In the genomic region with DNA sequence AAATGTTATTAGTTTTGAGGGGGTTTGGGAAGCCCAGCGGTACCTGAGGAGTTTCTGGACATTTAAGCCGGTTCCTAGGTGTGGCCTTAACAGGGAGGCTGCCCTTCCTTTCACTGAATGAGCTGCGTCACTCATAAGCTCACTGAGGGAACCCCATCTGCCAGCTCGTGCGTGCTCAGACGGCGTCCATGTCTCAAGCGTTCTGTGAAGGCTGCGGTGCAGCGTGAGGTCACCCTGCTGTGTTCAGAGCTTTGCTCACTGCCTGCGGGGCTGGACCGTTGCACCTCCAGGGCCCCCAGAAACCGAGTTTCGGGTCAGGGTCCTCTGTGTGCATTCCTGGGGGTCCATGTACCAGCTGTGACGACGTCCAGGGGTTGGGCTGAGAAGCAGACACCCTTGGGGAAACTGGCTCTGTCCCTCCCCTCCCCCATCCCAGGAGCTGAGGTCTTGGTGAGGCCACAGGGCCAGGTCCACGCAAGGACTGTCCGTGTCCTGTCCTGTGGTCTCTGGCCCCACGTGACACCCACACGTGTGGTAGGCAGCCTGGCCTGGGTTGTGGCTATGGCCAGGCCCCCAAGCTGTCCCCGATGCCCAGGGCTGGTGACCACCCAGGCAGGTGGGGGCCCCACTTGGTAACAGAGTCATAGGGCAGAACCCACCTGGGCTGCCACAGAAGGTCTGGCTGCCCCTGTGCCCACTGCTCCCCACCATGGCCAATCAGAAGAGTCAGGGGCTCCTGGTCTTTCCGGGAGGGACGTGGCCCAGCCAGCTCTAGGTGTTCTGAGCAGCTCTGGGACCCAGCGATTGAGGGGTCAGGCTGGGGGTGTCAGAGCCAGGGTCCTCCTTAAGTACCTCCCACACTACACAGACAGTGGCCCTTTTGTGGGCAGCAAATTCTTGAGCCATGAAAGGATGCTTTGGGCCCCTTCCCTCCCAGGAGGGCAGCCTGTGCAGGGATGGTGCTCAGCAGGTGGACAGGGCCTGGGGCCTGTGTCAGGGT, we compare ENCODE assay signal across 1 cellular context.
TF ChIP-seq lines count a peak whose summit lies in the region.

No MANE protein-coding gene starts in this region.

TF ChIP-seq in GM23338, 12 proteins besides CTCF, POLR2A, EP300 and RAD21 (continued from another document):
- TF ChIP-seq, protein P1, sequence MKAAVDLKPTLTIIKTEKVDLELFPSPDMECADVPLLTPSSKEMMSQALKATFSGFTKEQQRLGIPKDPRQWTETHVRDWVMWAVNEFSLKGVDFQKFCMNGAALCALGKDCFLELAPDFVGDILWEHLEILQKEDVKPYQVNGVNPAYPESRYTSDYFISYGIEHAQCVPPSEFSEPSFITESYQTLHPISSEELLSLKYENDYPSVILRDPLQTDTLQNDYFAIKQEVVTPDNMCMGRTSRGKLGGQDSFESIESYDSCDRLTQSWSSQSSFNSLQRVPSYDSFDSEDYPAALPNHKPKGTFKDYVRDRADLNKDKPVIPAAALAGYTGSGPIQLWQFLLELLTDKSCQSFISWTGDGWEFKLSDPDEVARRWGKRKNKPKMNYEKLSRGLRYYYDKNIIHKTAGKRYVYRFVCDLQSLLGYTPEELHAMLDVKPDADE (IDR thresholded peaks at IDR 0.05), result no peak
